In the genomic region with DNA sequence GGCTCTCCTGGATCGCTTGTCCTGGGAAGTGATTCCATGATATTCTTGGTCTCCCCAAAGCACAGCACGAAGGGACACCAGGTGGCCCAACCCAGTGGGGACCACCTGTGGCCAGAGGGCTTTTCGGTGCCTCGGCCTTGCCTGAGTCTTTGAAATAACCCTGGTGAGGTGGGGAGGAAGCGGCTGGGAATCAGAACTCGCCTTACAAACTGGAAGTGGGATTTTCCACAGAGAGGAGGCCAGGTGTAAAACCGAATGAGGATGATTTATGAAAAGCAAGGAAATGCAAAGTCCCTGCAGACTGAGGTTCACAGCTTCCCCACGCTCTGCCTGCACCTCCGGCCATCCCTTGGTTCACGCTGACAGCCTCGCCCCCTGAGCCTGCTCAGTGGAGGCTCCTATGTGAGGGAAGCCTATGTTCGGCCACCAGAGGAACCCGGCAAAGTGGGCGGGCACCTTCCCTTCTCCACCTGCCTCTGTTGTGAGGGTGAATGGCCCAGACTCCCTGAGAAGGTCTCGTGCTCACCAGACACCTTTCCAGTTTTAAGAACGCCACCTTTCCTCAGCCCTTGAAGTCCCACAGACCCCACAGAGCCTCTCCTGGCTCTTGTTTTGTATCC, we compare ENCODE assay signal across 36 cellular contexts.
"Had no signal": no experiment of that assay in that cellular context is flagged by ENCODE, and none has a peak within 500 bp of the region (broad histone marks: within the 10 kb centered on the region; RNA-seq: fewer than 3 reads in every experiment).

No MANE protein-coding gene starts in this region.

- H3K9me3 Mint-ChIP-seq: activated B cell treated with CpG ODN at 0.5 μM for 24 hours; activated CD4-positive, alpha-beta T cell treated with anti-CD3 and anti-CD28 coated beads, Interleukin-2, amount 10 ng/mL, durations not matched to agents 24 days and 14 days; activated CD8-positive, alpha-beta T cell treated with anti-CD3 and anti-CD28 coated beads for 36 hours; activated naive CD8-positive, alpha-beta T cell treated with anti-CD3 and anti-CD28 coated beads for 36 hours; activated T-cell treated with anti-CD3 and anti-CD28 coated beads, Interleukin-2, amount 50 U/mL, for 4 hours; activated T-helper 1 cell treated with anti-CD3 and anti-CD28 coated beads, Interleukin-12 subunit alpha, Interleukin-12 subunit beta, Interleukin-2, Interleukin-4 antibody, amounts not matched to agents 30 ng/mL and 10 ng/mL and 1 ng/mL, durations not matched to agents 14 hours and 24 hours and 36 hours; T-helper 1 cell treated with Interleukin-12 subunit alpha and Interleukin-12 subunit beta and Interleukin-4 antibody, amounts not matched to agents 30 μg/mL and 1 μg/mL, for 36 hours; T-helper 2 cell treated with Interferon-gamma antibody and Interleukin-4, amounts not matched to agents 5 μg/mL and 100 μg/mL, for 36 hours had no signal

- H3K36me3 Mint-ChIP-seq: activated CD4-positive, alpha-beta memory T cell treated with anti-CD3 and anti-CD28 coated beads for 36 hours; activated naive CD4-positive, alpha-beta T cell treated with anti-CD3 and anti-CD28 coated beads, Interleukin-2, amount 50 U/mL, for 72 hours; activated naive CD8-positive, alpha-beta T cell treated with anti-CD3 and anti-CD28 coated beads for 36 hours had no signal

- H3K9me3 ChIP-seq: adrenal gland, body of pancreas, breast epithelium had no signal

- H3K27ac ChIP-seq: adrenal gland, body of pancreas, brain microvascular endothelial cell, breast epithelium, VCaP had no signal

- H3K27me3 Mint-ChIP-seq: activated CD4-positive, alpha-beta T cell treated with anti-CD3 and anti-CD28 coated beads, Interleukin-2, amount 10 ng/mL, durations not matched to agents 24 days and 14 days; activated CD8-positive, alpha-beta T cell treated with anti-CD3 and anti-CD28 coated beads for 36 hours; activated naive CD8-positive, alpha-beta T cell treated with anti-CD3 and anti-CD28 coated beads for 36 hours had no signal

- DNase-seq: activated B cell treated with CpG ODN at 0.5 μM for 24 hours; activated CD4-positive, alpha-beta memory T cell treated with anti-CD3 and anti-CD28 coated beads for 36 hours; activated CD4-positive, alpha-beta T cell treated with anti-CD3 and anti-CD28 coated beads for 4 hours; activated CD4-positive, alpha-beta T cell treated with anti-CD3 and anti-CD28 coated beads, Interleukin-2, amount 10 ng/mL, durations not matched to agents 24 days and 14 days; activated CD4-positive, alpha-beta T cell treated with anti-CD3 and anti-CD28 coated beads, Interleukin-2, amount 50 U/mL, for 1 hour; activated CD4-positive, alpha-beta T cell treated with anti-CD3 and anti-CD28 coated beads, Interleukin-2, amount 50 U/mL, for 4 hours; activated CD4-positive, CD25-positive, alpha-beta regulatory T cell treated with anti-CD3 and anti-CD28 coated beads, Interleukin-2, amount 50 U/mL, for 72 hours; activated CD8-positive, alpha-beta memory T cell treated with anti-CD3 and anti-CD28 coated beads, Interleukin-2, amount 50 U/mL, for 4 hours; activated CD8-positive, alpha-beta T cell treated with anti-CD3 and anti-CD28 coated beads for 36 hours; activated effector memory CD4-positive, alpha-beta T cell treated with anti-CD3 and anti-CD28 coated beads, Interleukin-2, amount 50 U/mL, for 16 hours; activated gamma-delta T cell treated with Interleukin-2 at 50 U/mL for 16 hours; activated naive CD4-positive, alpha-beta T cell; activated naive CD4-positive, alpha-beta T cell treated with anti-CD3 and anti-CD28 coated beads for 36 hours; activated naive CD4-positive, alpha-beta T cell treated with anti-CD3 and anti-CD28 coated beads, Interleukin-2, amount 50 U/mL, for 16 hours; activated naive CD8-positive, alpha-beta T cell treated with anti-CD3 and anti-CD28 coated beads for 36 hours; activated T-cell treated with anti-CD3 and anti-CD28 coated beads for 4 hours; activated T-cell treated with anti-CD3 and anti-CD28 coated beads, Interleukin-2, amount 50 U/mL, for 1 hour; activated T-cell treated with anti-CD3 and anti-CD28 coated beads, Interleukin-2, amount 50 U/mL, for 4 hours; activated T-cell treated with anti-CD3 and anti-CD28 coated beads, Interleukin-2, amount 50 U/mL, for 72 hours; adrenal gland; amniotic stem cell; body of pancreas; brain microvascular endothelial cell; central memory CD4-positive, alpha-beta T cell; T-helper 1 cell; T-helper 2 cell; T-helper 9 cell had no signal

- H3K27ac Mint-ChIP-seq: activated B cell treated with CpG ODN at 0.5 μM for 24 hours; activated CD4-positive, alpha-beta memory T cell treated with anti-CD3 and anti-CD28 coated beads for 36 hours; activated CD4-positive, alpha-beta T cell treated with anti-CD3 and anti-CD28 coated beads, Interleukin-2, amount 10 ng/mL, durations not matched to agents 24 days and 14 days; activated CD8-positive, alpha-beta T cell treated with anti-CD3 and anti-CD28 coated beads for 36 hours; activated naive CD4-positive, alpha-beta T cell treated with anti-CD3 and anti-CD28 coated beads for 36 hours; activated naive CD4-positive, alpha-beta T cell treated with anti-CD3 and anti-CD28 coated beads, Interleukin-2, amount 50 U/mL, for 72 hours; activated naive CD8-positive, alpha-beta T cell treated with anti-CD3 and anti-CD28 coated beads for 36 hours; activated T-cell treated with anti-CD3 and anti-CD28 coated beads, Interleukin-2, amount 50 U/mL, for 72 hours; activated T-helper 1 cell treated with anti-CD3 and anti-CD28 coated beads, Interleukin-12 subunit alpha, Interleukin-12 subunit beta, Interleukin-2, Interleukin-4 antibody, amounts not matched to agents 30 ng/mL and 10 ng/mL and 1 ng/mL, durations not matched to agents 14 hours and 24 hours and 36 hours; activated T-helper 17 cell treated with anti-CD3 and anti-CD28 coated beads, Interleukin-2, amount 50 U/mL, for 72 hours; T-helper 1 cell treated with Interleukin-12 subunit alpha and Interleukin-12 subunit beta and Interleukin-4 antibody, amounts not matched to agents 30 μg/mL and 1 μg/mL, for 36 hours; T-helper 2 cell treated with Interferon-gamma antibody and Interleukin-4, amounts not matched to agents 5 μg/mL and 100 μg/mL, for 36 hours had no signal

- H3K4me1 Mint-ChIP-seq: activated CD4-positive, alpha-beta T cell treated with anti-CD3 and anti-CD28 coated beads, Interleukin-2, amount 10 ng/mL, durations not matched to agents 24 days and 14 days; activated naive CD8-positive, alpha-beta T cell treated with anti-CD3 and anti-CD28 coated beads for 36 hours; activated T-helper 17 cell treated with anti-CD3 and anti-CD28 coated beads, Interleukin-2, amount 50 U/mL, for 72 hours had no signal

- H3K4me3 Mint-ChIP-seq: activated B cell treated with CpG ODN at 0.5 μM for 24 hours; activated CD4-positive, alpha-beta memory T cell treated with anti-CD3 and anti-CD28 coated beads for 36 hours; activated CD4-positive, alpha-beta T cell treated with anti-CD3 and anti-CD28 coated beads, Interleukin-2, amount 10 ng/mL, durations not matched to agents 24 days and 14 days; activated CD8-positive, alpha-beta T cell treated with anti-CD3 and anti-CD28 coated beads for 36 hours; activated naive CD4-positive, alpha-beta T cell treated with anti-CD3 and anti-CD28 coated beads for 36 hours; activated naive CD8-positive, alpha-beta T cell treated with anti-CD3 and anti-CD28 coated beads for 36 hours; activated T-cell treated with anti-CD3 and anti-CD28 coated beads, Interleukin-2, amount 50 U/mL, for 4 hours; activated T-cell treated with anti-CD3 and anti-CD28 coated beads, Interleukin-2, amount 50 U/mL, for 72 hours; activated T-helper 1 cell treated with anti-CD3 and anti-CD28 coated beads, Interleukin-12 subunit alpha, Interleukin-12 subunit beta, Interleukin-2, Interleukin-4 antibody, amounts not matched to agents 30 ng/mL and 10 ng/mL and 1 ng/mL, durations not matched to agents 14 hours and 24 hours and 36 hours; activated T-helper 17 cell treated with anti-CD3 and anti-CD28 coated beads, Interleukin-2, amount 50 U/mL, for 72 hours; T-helper 1 cell treated with Interleukin-12 subunit alpha and Interleukin-12 subunit beta and Interleukin-4 antibody, amounts not matched to agents 30 μg/mL and 1 μg/mL, for 36 hours; T-helper 2 cell treated with Interferon-gamma antibody and Interleukin-4, amounts not matched to agents 5 μg/mL and 100 μg/mL, for 36 hours had no signal

- H3K4me3 ChIP-seq: adrenal gland, body of pancreas, breast epithelium had no signal

- H3K36me3 ChIP-seq: adrenal gland, brain microvascular endothelial cell, breast epithelium had no signal

- H3K4me1 ChIP-seq: adrenal gland, body of pancreas, breast epithelium had no signal

- ATAC-seq: activated CD8-positive, alpha-beta T cell treated with anti-CD3 and anti-CD28 coated beads for 36 hours; activated naive CD4-positive, alpha-beta T cell treated with anti-CD3 and anti-CD28 coated beads, Interleukin-2, amount 50 U/mL, for 72 hours; activated T-cell treated with anti-CD3 and anti-CD28 coated beads, Interleukin-2, amount 50 U/mL, for 4 hours; activated T-cell treated with anti-CD3 and anti-CD28 coated beads, Interleukin-2, amount 50 U/mL, for 72 hours; activated T-helper 17 cell treated with anti-CD3 and anti-CD28 coated beads, Interleukin-2, amount 50 U/mL, for 72 hours; body of pancreas had no signal

- H3K27me3 ChIP-seq: adrenal gland, body of pancreas, brain microvascular endothelial cell had no signal

- FAIRE-seq: astrocyte, TTC549 had no signal
